Comparison of ENCODE assay signal across 19 cellular contexts in genomic region chr5:1390861-1391600, GRCh38. TPM values are rescaled to one million over a fixed set of nuclear protein-coding genes. Genes with fewer than 3 reads are reported as not detected.
"Had no signal": no experiment of that assay in that cellular context is flagged by ENCODE, and none has a peak within 500 bp of the region (broad histone marks: within the 10 kb centered on the region; RNA-seq: fewer than 3 reads in every experiment).

No MANE protein-coding gene starts in this region.

- DNase-seq: activated B cell treated with CpG ODN at 0.5 μM for 24 hours; activated CD4-positive, alpha-beta memory T cell treated with anti-CD3 and anti-CD28 coated beads, Interleukin-2, amount 10 ng/mL, durations not matched to agents 7 days and 5 days; activated CD4-positive, alpha-beta T cell treated with anti-CD3 and anti-CD28 coated beads for 48 hours; activated CD8-positive, alpha-beta memory T cell treated with anti-CD3 and anti-CD28 coated beads, Interleukin-2, amount 10 ng/mL, durations not matched to agents 7 days and 5 days; activated naive CD8-positive, alpha-beta T cell treated with anti-CD3 and anti-CD28 coated beads for 36 hours; amniotic stem cell; dermis blood vessel endothelial cell; effector memory CD4-positive, alpha-beta T cell; nephron progenitor cell; occipital lobe; retina; stimulated activated CD4-positive, alpha-beta T cell treated with anti-CD3 and anti-CD28 coated beads, Interleukin-12 subunit alpha, Interleukin-12 subunit beta, amount 100 ng/mL, for 4 hours; stimulated activated CD4-positive, alpha-beta T cell treated with anti-CD3 and anti-CD28 coated beads, Interleukin-1b, Interleukin-23, amount 100 ng/mL, for 48 hours; stimulated activated CD8-positive, alpha-beta memory T cell treated with anti-CD3 and anti-CD28 coated beads, Interleukin-4, amount 100 ng/mL, for 48 hours; stimulated activated naive CD4-positive, alpha-beta T cell; T-helper 9 cell had no signal

- H3K36me3 ChIP-seq: esophagus muscularis mucosa had no signal

- ATAC-seq: activated CD8-positive, alpha-beta memory T cell treated with anti-CD3 and anti-CD28 coated beads, Interleukin-2, amount 10 ng/mL, durations not matched to agents 7 days and 5 days had no signal

- H3K9me3 ChIP-seq: esophagus muscularis mucosa had no signal

- H3K4me3 ChIP-seq: esophagus muscularis mucosa had no signal

- H3K27ac ChIP-seq: esophagus muscularis mucosa had no signal

RNA-seq across cellular contexts. Expression of gene SLC6A3, which starts 54.2 kb away (rescaled TPM):
- total RNA-seq: activated CD4-positive, alpha-beta memory T cell treated with anti-CD3 and anti-CD28 coated beads, Interleukin-2, amount 10 ng/mL, durations not matched to agents 7 days and 5 days; activated naive CD8-positive, alpha-beta T cell treated with anti-CD3 and anti-CD28 coated beads for 36 hours; chondrocyte; dermis blood vessel endothelial cell; endothelial cell of umbilical vein; occipital lobe had no signal
- polyA plus RNA-seq: endothelial cell of umbilical vein had no signal
